ENCODE assay signal across 19 cellular contexts in the genomic region with DNA sequence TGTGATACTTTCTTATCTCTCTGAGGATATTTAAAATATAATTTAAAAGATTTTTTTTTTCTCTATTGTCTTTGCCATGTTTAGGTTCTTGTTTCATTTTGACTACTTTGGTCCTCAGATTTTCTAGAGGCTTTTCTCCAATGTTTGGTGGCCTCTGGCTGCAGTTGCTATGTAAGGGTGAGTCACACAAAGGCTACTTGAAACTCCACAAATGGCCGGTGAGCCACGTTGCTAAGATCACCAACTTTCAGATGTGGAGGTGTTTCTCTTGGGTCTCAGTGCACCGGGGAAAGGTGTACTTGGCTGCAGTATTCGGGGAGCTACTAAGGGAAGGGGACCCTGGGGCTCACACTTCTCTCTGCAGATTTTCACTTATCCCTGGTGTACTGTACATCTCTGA.
DNase-seq lines count a peak whose midpoint lies in the region; ATAC-seq, FAIRE-seq and TF ChIP-seq lines count a peak whose summit lies in the region.
"Had no signal": no experiment of that assay in that cellular context is flagged by ENCODE, and none has a peak within 500 bp of the region (broad histone marks: within the 10 kb centered on the region; RNA-seq: fewer than 3 reads in every experiment).

No MANE protein-coding gene starts in this region.

- H3K79me2 ChIP-seq in GM23248 (ENCODE audit: insufficient read depth) (no peaks in the 10 kb centered on the region), H1 (ENCODE audit: control insufficient read depth in 1 of 2, insufficient read depth in 2 of 2, low read length in 2 of 2) (no peaks in the 10 kb centered on the region)

- H2BK20ac ChIP-seq in H1 (ENCODE audit: low read length) = no peak overlapping the region

- no peaks in the 10 kb centered on the region for H4K20me1 ChIP-seq in GM23248 (ENCODE audit: insufficient read depth)
- H4K20me1 ChIP-seq in H1 (replicated peaks in 1 of 2; ENCODE audit: control insufficient read depth in 1 of 2, insufficient read depth in 2 of 2, low read length in 2 of 2) = no peaks in the 10 kb centered on the region

- H3K4ac ChIP-seq in H1 (replicated peaks; ENCODE audit: insufficient read length, low read depth, low read length) = no peak overlapping the region

- H2BK120ac ChIP-seq in H1 (replicated peaks; ENCODE audit: low read depth, low read length) = no peak overlapping the region

- no peak overlapping the region for H3K18ac ChIP-seq in H1 (ENCODE audit: extremely low read depth, low read length)

- H3K4me1 ChIP-seq in GM23248 (ENCODE audit: insufficient read depth) = no peaks in the 10 kb centered on the region
- H3K4me1 ChIP-seq in H1 (replicated peaks in 1 of 4; ENCODE audit: control insufficient read depth in 3 of 4, insufficient read depth in 4 of 4, low read length in 3 of 4) = no peaks in the 10 kb centered on the region
- no peaks in the 10 kb centered on the region for H3K4me1 ChIP-seq in ascending aorta

- H4K91ac ChIP-seq in H1 (replicated peaks; ENCODE audit: insufficient read length, low read length) = no peak overlapping the region

- no peak for TF ChIP-seq EP300 in H1 (IDR thresholded peaks at IDR 0.05; ENCODE audit: borderline replicate concordance in 1 of 2, low read depth in 2 of 2, low read length in 2 of 2)

- DNase-seq in GM13977 (ENCODE audit: low spot score) = peak; percentile 22
- DNase-seq in GM23248 = peak; percentile 1
- no peak for DNase-seq in H1 (ENCODE audit: low read depth in 1 of 2, low spot score in 2 of 2)
- no peak for DNase-seq in COLO668 (lab: John Stamatoyannopoulos, UW; ENCODE audit: unreplicated experiment)
- DNase-seq in ascending aorta (ENCODE audit: low spot score in 2 of 2) = no peak
- DNase-seq: ACHN, AML-193, COR-L47, DMS153, KG1, NCI-H1092 treated with DMSO at 0.1 percent for 48 hours, NCI-H2081 treated with DMSO at 0.1 percent for 48 hours, NCI-H524 had no signal

- H3K9me3 ChIP-seq in GM23248 (ENCODE audit: low read depth) = no peaks in the 10 kb centered on the region
- no peaks in the 10 kb centered on the region for H3K9me3 ChIP-seq in H1 (ENCODE audit: insufficient read depth in 2 of 2, low read depth in 1 of 2, low read length in 1 of 2)
- H3K9me3 ChIP-seq in ascending aorta = no peaks in the 10 kb centered on the region

- H2BK5ac ChIP-seq in H1 (ENCODE audit: low read depth, low read length) = no peak overlapping the region

- 57 to 70% methylated on average over 4 of the region's 4 CpGs for WGBS in GM23248 (ENCODE audit: low coverage in 1 of 2, low lambda C conversion rate in 2 of 2, missing lambda C conversion rate in 2 of 2), 2 experiments
- 87% methylated on average over 4 of the region's 4 CpGs; no CpG with 5 or more reads in 1 of the 2 experiments for WGBS in H1 (ENCODE audit: extremely low coverage in 1 of 2, insufficient coverage in 1 of 2, insufficient read length in 1 of 2, insufficient replicate concordance in 2 of 2, low coverage in 1 of 2, low lambda C conversion rate in 2 of 2, missing lambda C conversion rate in 1 of 2), 2 experiments

- H2AFZ ChIP-seq in GM23248 = no peak overlapping the region
- 0 out of 2 replicates have a peak overlapping the region, but pooled peaks have one; percentile 11 for H2AFZ ChIP-seq in H1 (ENCODE audit: low read length)

- POLR2A ChIA-PET in H1 (lab: Charles Lee; ENCODE audit: partially characterized antibody) = no interaction called here

- CTCF ChIA-PET in H1 (lab: Charles Lee; ENCODE audit: partially characterized antibody) = no interaction called here

- no peak overlapping the region for H4K8ac ChIP-seq in H1 (ENCODE audit: extremely low read depth, insufficient read depth, low read length)

- no peaks in the 10 kb centered on the region for H3K27me3 ChIP-seq in GM23248 (replicated peaks; ENCODE audit: insufficient read depth)
- no peaks in the 10 kb centered on the region for H3K27me3 ChIP-seq in H1 (replicated peaks in 1 of 4; ENCODE audit: control insufficient read depth in 3 of 4, extremely low read depth in 1 of 4, insufficient read depth in 3 of 4, low read length in 3 of 4)
- no peaks in the 10 kb centered on the region for H3K27me3 ChIP-seq in ascending aorta

- H3K56ac ChIP-seq in H1 (replicated peaks; ENCODE audit: insufficient read length, low read depth, low read length) = no peak overlapping the region

- H3K9me2 ChIP-seq in GM23248 (ENCODE audit: insufficient read depth) = no peaks in the 10 kb centered on the region

- H2BK12ac ChIP-seq in H1 (ENCODE audit: low read depth, low read length) = no peak overlapping the region

- H3K4me2 ChIP-seq in GM23248 (ENCODE audit: unreplicated experiment) (no peak overlapping the region), H1 (ENCODE audit: insufficient read depth in 1 of 2, low read depth in 2 of 2, low read length in 2 of 2) (no peak overlapping the region)

- no peaks in the 10 kb centered on the region for H3F3A ChIP-seq in GM23248 (ENCODE audit: insufficient read depth)

- H3K4me3 ChIP-seq in GM23248 = no peak overlapping the region
- H3K4me3 ChIP-seq in H1 (ENCODE audit: extremely low read depth in 1 of 4, insufficient read depth in 2 of 4, low read depth in 3 of 4, low read length in 4 of 4) = no peak overlapping the region
- no peak overlapping the region for H3K4me3 ChIP-seq in ascending aorta
- H3K4me3 ChIP-seq: SK-N-MC had no signal

- intact Hi-C loops in ascending aorta (cut with DNase I) = no loop called here

- peak; percentile 44 for ATAC-seq in HG03521 (IDR thresholded peaks at IDR 0.05; ENCODE audit: unreplicated experiment)
- no peak for ATAC-seq in GM21825 (IDR thresholded peaks at IDR 0.05; ENCODE audit: unreplicated experiment)
- ATAC-seq: HepG2, Panc1, Right ventricle myocardium inferior had no signal

- H3K23ac ChIP-seq in H1 (ENCODE audit: insufficient read length) = no peak overlapping the region

- H3K36me3 ChIP-seq in GM23248 (ENCODE audit: low read depth) = no peaks in the 10 kb centered on the region
- no peaks in the 10 kb centered on the region for H3K36me3 ChIP-seq in H1 (ENCODE audit: control insufficient read depth in 2 of 4, insufficient read depth in 4 of 4, low read length in 3 of 4)
- H3K36me3 ChIP-seq in ascending aorta = no peaks in the 10 kb centered on the region

- TF ChIP-seq RAD21 in H1 (IDR thresholded peaks at IDR 0.05 in 1 of 2, conservative IDR thresholded peaks at IDR 0.05 in 1 of 2; ENCODE audit: low read depth in 2 of 2, low read length in 2 of 2) = no peak

- no peak for TF ChIP-seq CTCF in GM13977 (IDR thresholded peaks at IDR 0.05; ENCODE audit: extremely low read depth, insufficient read depth, missing control alignments)
- no peak for TF ChIP-seq CTCF in H1 (IDR thresholded peaks at IDR 0.05; ENCODE audit: control extremely low read depth in 1 of 3, insufficient read depth in 1 of 3, low read depth in 1 of 3, low read length in 3 of 3)
- TF ChIP-seq CTCF in ascending aorta (IDR thresholded peaks at IDR 0.05) = no peak

- no peak overlapping the region for H3K27ac ChIP-seq in GM23248
- H3K27ac ChIP-seq in H1 (ENCODE audit: low read depth, low read length) = no peak overlapping the region
- no peak overlapping the region for H3K27ac ChIP-seq in ascending aorta
- H3K27ac ChIP-seq: SK-N-MC had no signal

- in situ Hi-C loops in GM13977 (cut with MboI; ENCODE audit: low pct_unique_long_range_greater_than_20kb, low sequenced_read_pairs, unreplicated experiment) = no loop called here
- in situ Hi-C loops in GM23248 (cut with MboI) = no loop called here

- H2AK5ac ChIP-seq in H1 (ENCODE audit: low read depth, low read length) = no peak overlapping the region

- FAIRE-seq in H1 (lab: Jason Lieb, UNC) = no peak
- FAIRE-seq: HepG2 had no signal

- no peaks in the 10 kb centered on the region for H3K23me2 ChIP-seq in H1 (ENCODE audit: low read depth, low read length)

- H3K14ac ChIP-seq in H1 (ENCODE audit: insufficient read length) = no peak overlapping the region

- no peak overlapping the region for H4K5ac ChIP-seq in H1 (ENCODE audit: insufficient read length, low read depth, low read length)

- H3K9ac ChIP-seq in GM23248 = no peak overlapping the region
- H3K9ac ChIP-seq in H1 (replicated peaks in 1 of 4; ENCODE audit: extremely low read depth in 1 of 4, low read depth in 3 of 4, low read length in 3 of 4) = no peak overlapping the region

- H3K79me1 ChIP-seq in H1 (ENCODE audit: low read depth, low read length) = no peaks in the 10 kb centered on the region

- TF ChIP-seq POLR2A in H1 (IDR thresholded peaks at IDR 0.05; ENCODE audit: control extremely low read depth in 1 of 2, low read depth in 2 of 2, low read length in 2 of 2) = no peak

- H2BK15ac ChIP-seq in H1 (ENCODE audit: low read length) = no peak overlapping the region

TF ChIP-seq in H1, 55 proteins besides CTCF, POLR2A, EP300 and RAD21:
- TF ChIP-seq PHF8 (conservative IDR thresholded peaks at IDR 0.05; ENCODE audit: low read depth, low read length) = no peak

Comparison
In these comparisons a context has a peak if more than half of its experiments do, and no peak if none do; other contexts are left out.
1. DNase-seq: peak in GM13977 (single experiment) and GM23248 (single experiment); none in H1 (0 of 2), COLO668 (single experiment) and ascending aorta (0 of 2).